In genomic region chr7:52696183-52696582, GRCh38 we compare ENCODE assay signal across 19 cellular contexts.
"Had no signal": no experiment of that assay in that cellular context is flagged by ENCODE, and none has a peak within 500 bp of the region (broad histone marks: within the 10 kb centered on the region; RNA-seq: fewer than 3 reads in every experiment).

No MANE protein-coding gene starts in this region.

- H3K9me3 ChIP-seq: colonic mucosa, left lung, prostate gland, testis had no signal

- H3K27me3 Mint-ChIP-seq: activated CD4-positive, alpha-beta memory T cell treated with anti-CD3 and anti-CD28 coated beads, Interleukin-2, amount 10 ng/mL, durations not matched to agents 7 days and 5 days; activated CD4-positive, alpha-beta T cell treated with anti-CD3 and anti-CD28 coated beads for 36 hours; activated naive CD8-positive, alpha-beta T cell treated with anti-CD3 and anti-CD28 coated beads for 36 hours; natural killer cell treated with Interleukin-12 subunit alpha and Interleukin-12 subunit beta and Interleukin-15 and Interleukin-18, amount 100 ng/mL, for 72 hours had no signal

- H3K36me3 ChIP-seq: colonic mucosa, heart right ventricle, left lung, prostate gland had no signal

- H3K27ac ChIP-seq: colonic mucosa, heart right ventricle, left lung, prostate gland, testis had no signal

- DNase-seq: activated CD4-positive, alpha-beta memory T cell treated with anti-CD3 and anti-CD28 coated beads, Interleukin-2, amount 10 ng/mL, durations not matched to agents 7 days and 5 days; activated CD4-positive, alpha-beta T cell treated with anti-CD3 and anti-CD28 coated beads for 36 hours; activated gamma-delta T cell treated with Interleukin-2 at 50 U/mL for 16 hours; activated naive CD8-positive, alpha-beta T cell treated with anti-CD3 and anti-CD28 coated beads for 36 hours; activated T-cell treated with anti-CD3 and anti-CD28 coated beads, Interleukin-2, amount 50 U/mL, for 48 hours; anterior cingulate cortex; caudate nucleus; colonic mucosa; effector CD4-positive, alpha-beta T cell; foreskin melanocyte; heart right ventricle; islet precursor cell; left lung; stimulated activated naive CD8-positive, alpha-beta T cell treated with anti-CD3 and anti-CD28 coated beads, Interleukin-15, Interleukin-2, amounts not matched to agents 100 U/mL and 50 U/mL, for 24 hours; T-helper 9 cell; testis had no signal

- H3K4me1 ChIP-seq: colonic mucosa, heart right ventricle, left lung, prostate gland, testis had no signal

- H3K27me3 ChIP-seq: colonic mucosa, heart right ventricle, left lung, testis had no signal

- H3K4me1 Mint-ChIP-seq: activated CD4-positive, alpha-beta memory T cell treated with anti-CD3 and anti-CD28 coated beads, Interleukin-2, amount 10 ng/mL, durations not matched to agents 7 days and 5 days; activated CD4-positive, alpha-beta T cell treated with anti-CD3 and anti-CD28 coated beads for 36 hours; activated naive CD8-positive, alpha-beta T cell treated with anti-CD3 and anti-CD28 coated beads for 36 hours had no signal

- H3K4me3 ChIP-seq: colonic mucosa, heart right ventricle, left lung, prostate gland, testis had no signal

- H3K27ac Mint-ChIP-seq: activated CD4-positive, alpha-beta memory T cell treated with anti-CD3 and anti-CD28 coated beads, Interleukin-2, amount 10 ng/mL, durations not matched to agents 7 days and 5 days; activated CD4-positive, alpha-beta T cell treated with anti-CD3 and anti-CD28 coated beads for 36 hours; activated naive CD8-positive, alpha-beta T cell treated with anti-CD3 and anti-CD28 coated beads for 36 hours; natural killer cell treated with Interleukin-12 subunit alpha and Interleukin-12 subunit beta and Interleukin-15 and Interleukin-18, amount 100 ng/mL, for 72 hours had no signal

- ATAC-seq: activated CD4-positive, alpha-beta T cell treated with anti-CD3 and anti-CD28 coated beads for 36 hours; heart right ventricle; left lung; natural killer cell treated with Interleukin-12 subunit alpha and Interleukin-12 subunit beta and Interleukin-15 and Interleukin-18, amount 100 ng/mL, for 72 hours; sciatic nerve; stimulated activated naive CD8-positive, alpha-beta T cell treated with anti-CD3 and anti-CD28 coated beads, Interleukin-15, Interleukin-2, amounts not matched to agents 100 U/mL and 50 U/mL, for 24 hours had no signal

- H3K36me3 Mint-ChIP-seq: activated naive CD8-positive, alpha-beta T cell treated with anti-CD3 and anti-CD28 coated beads for 36 hours had no signal

- H3K4me3 Mint-ChIP-seq: activated CD4-positive, alpha-beta memory T cell treated with anti-CD3 and anti-CD28 coated beads, Interleukin-2, amount 10 ng/mL, durations not matched to agents 7 days and 5 days; activated CD4-positive, alpha-beta T cell treated with anti-CD3 and anti-CD28 coated beads for 36 hours; activated naive CD8-positive, alpha-beta T cell treated with anti-CD3 and anti-CD28 coated beads for 36 hours; natural killer cell treated with Interleukin-12 subunit alpha and Interleukin-12 subunit beta and Interleukin-15 and Interleukin-18, amount 100 ng/mL, for 72 hours had no signal
